12 cellular contexts compared by ENCODE assay signal in genomic region chr2:54479422-54479821, GRCh38. TPM values are rescaled to one million over a fixed set of nuclear protein-coding genes. Genes with fewer than 3 reads are reported as not detected.
A peak's percentile ranks its signal among the peaks of the same experiment; 100 is the strongest.
DNase-seq lines count a peak whose midpoint lies in the region; ATAC-seq, FAIRE-seq and TF ChIP-seq lines count a peak whose summit lies in the region.
"Had no signal": no experiment of that assay in that cellular context is flagged by ENCODE, and none has a peak within 500 bp of the region (broad histone marks: within the 10 kb centered on the region; RNA-seq: fewer than 3 reads in every experiment).

No MANE protein-coding gene starts in this region.

- H3K36me3 Mint-ChIP-seq in natural killer cell treated with Interleukin-12 subunit alpha and Interleukin-12 subunit beta and Interleukin-15 and Interleukin-18, amount 100 ng/mL, for 72 hours: no peaks in the 10 kb centered on the region
- H3K36me3 Mint-ChIP-seq in natural killer cell: no peaks in the 10 kb centered on the region

- intact Hi-C loops in natural killer cell (cut with micrococcal nuclease): no loop called here
- intact Hi-C loops in left ventricle myocardium inferior (cut with micrococcal nuclease): no loop called here

- H3K4me3 ChIP-seq in left ventricle myocardium inferior: no peak overlapping the region
- H3K4me3 ChIP-seq: tibial nerve had no signal

- no peaks in the 10 kb centered on the region for H3K9me3 Mint-ChIP-seq in natural killer cell treated with Interleukin-12 subunit alpha and Interleukin-12 subunit beta and Interleukin-15 and Interleukin-18, amount 100 ng/mL, for 72 hours
- H3K9me3 Mint-ChIP-seq in natural killer cell: peaks cover 0 to 4% of the 10 kb centered on the region in 2 donors

- no peaks in the 10 kb centered on the region for H3K27me3 Mint-ChIP-seq in natural killer cell treated with Interleukin-12 subunit alpha and Interleukin-12 subunit beta and Interleukin-15 and Interleukin-18, amount 100 ng/mL, for 72 hours
- H3K27me3 Mint-ChIP-seq in natural killer cell (ENCODE audit: low read depth in 2 of 2): no peaks in the 10 kb centered on the region

- H3K27me3 ChIP-seq in left ventricle myocardium inferior (ENCODE audit: low read depth): no peaks in the 10 kb centered on the region
- H3K27me3 ChIP-seq: neutrophil, tibial nerve had no signal

- H3K27ac Mint-ChIP-seq in natural killer cell treated with Interleukin-12 subunit alpha and Interleukin-12 subunit beta and Interleukin-15 and Interleukin-18, amount 100 ng/mL, for 72 hours: peak overlapping the region in 1 of 2 donors; percentile 31
- H3K27ac Mint-ChIP-seq in natural killer cell: no peak overlapping the region
- H3K27ac Mint-ChIP-seq: activated naive CD4-positive, alpha-beta T cell treated with anti-CD3 and anti-CD28 coated beads, Interleukin-2, amount 50 U/mL, for 72 hours had no signal

- DNase-seq in natural killer cell treated with Interleukin-12 subunit alpha and Interleukin-12 subunit beta and Interleukin-15 and Interleukin-18, amount 100 ng/mL, for 72 hours (ENCODE audit: low spot score): no peak
- DNase-seq in natural killer cell: no peak
- DNase-seq in amniotic epithelial cell (ENCODE audit: low read depth): peak; percentile 83
- no peak for DNase-seq in left ventricle myocardium inferior
- DNase-seq in GM19238 (ENCODE audit: insufficient read length, low spot score): no peak
- DNase-seq in urothelium cell line (ENCODE audit: low spot score): no peak
- DNase-seq in activated naive CD4-positive, alpha-beta T cell treated with Interleukin-2 at 50 U/mL for 16 hours: no peak
- DNase-seq: Kasumi-1 had no signal

- H3K4me1 Mint-ChIP-seq in natural killer cell treated with Interleukin-12 subunit alpha and Interleukin-12 subunit beta and Interleukin-15 and Interleukin-18, amount 100 ng/mL, for 72 hours (ENCODE audit: low read depth in 2 of 2): peaks cover 0 to 7% of the 10 kb centered on the region in 2 donors
- peaks cover 5 to 7% of the 10 kb centered on the region in 2 donors for H3K4me1 Mint-ChIP-seq in natural killer cell

- TF ChIP-seq CTCF in natural killer cell (IDR thresholded peaks at IDR 0.05) (no peak), left ventricle myocardium inferior (IDR thresholded peaks at IDR 0.05; ENCODE audit: borderline replicate concordance) (no peak)

- no peak overlapping the region for H3K4me3 Mint-ChIP-seq in natural killer cell treated with Interleukin-12 subunit alpha and Interleukin-12 subunit beta and Interleukin-15 and Interleukin-18, amount 100 ng/mL, for 72 hours
- H3K4me3 Mint-ChIP-seq in natural killer cell: no peak overlapping the region

- peak overlapping the region; percentile 75 for H3K27ac ChIP-seq in left ventricle myocardium inferior (replicated peaks)
- H3K27ac ChIP-seq: neutrophil had no signal

- H3K4me1 ChIP-seq in left ventricle myocardium inferior: peaks cover 99% of the 10 kb centered on the region

- H3K9me3 ChIP-seq in left ventricle myocardium inferior (replicated peaks): peaks cover 10% of the 10 kb centered on the region
- H3K9me3 ChIP-seq: tibial nerve had no signal

- FAIRE-seq in urothelium cell line (lab: Jason Lieb, UNC): no peak

- no peaks in the 10 kb centered on the region for H3K36me3 ChIP-seq in left ventricle myocardium inferior
- H3K36me3 ChIP-seq: neutrophil, tibial nerve had no signal

- peak; percentile 72 to 81 for ATAC-seq in natural killer cell treated with Interleukin-12 subunit alpha and Interleukin-12 subunit beta and Interleukin-15 and Interleukin-18, amount 100 ng/mL, for 72 hours
- ATAC-seq in natural killer cell (no peak), GM21360 (IDR thresholded peaks at IDR 0.05; ENCODE audit: unreplicated experiment) (no peak)
- ATAC-seq: activated naive CD4-positive, alpha-beta T cell treated with anti-CD3 and anti-CD28 coated beads, Interleukin-2, amount 50 U/mL, for 72 hours had no signal

RNA-seq across cellular contexts. Expression of gene SPTBN1, which starts 23.3 kb away (rescaled TPM):
- 10 to 100 TPM; 39.1 to 41.8 TPM for total RNA-seq in natural killer cell treated with Interleukin-12 subunit alpha and Interleukin-12 subunit beta and Interleukin-15 and Interleukin-18, amount 100 ng/mL, for 72 hours
- total RNA-seq in natural killer cell: 100 to 1,000 TPM in 1 of 3 donors, 10 to 100 TPM in 2; 65.7 to 142 (median 68.3) TPM
- total RNA-seq in left ventricle myocardium inferior: 484 TPM

Comparison
In these comparisons a context has a peak if more than half of its experiments do, and no peak if none do; other contexts are left out.
1. ATAC-seq: peak in natural killer cell treated with Interleukin-12 subunit alpha and Interleukin-12 subunit beta and Interleukin-15 and Interleukin-18, amount 100 ng/mL, for 72 hours (2 of 2); none in natural killer cell (0 of 3) and GM21360 (single experiment).